ENCODE assay signal across 2 cellular contexts in the genomic region with DNA sequence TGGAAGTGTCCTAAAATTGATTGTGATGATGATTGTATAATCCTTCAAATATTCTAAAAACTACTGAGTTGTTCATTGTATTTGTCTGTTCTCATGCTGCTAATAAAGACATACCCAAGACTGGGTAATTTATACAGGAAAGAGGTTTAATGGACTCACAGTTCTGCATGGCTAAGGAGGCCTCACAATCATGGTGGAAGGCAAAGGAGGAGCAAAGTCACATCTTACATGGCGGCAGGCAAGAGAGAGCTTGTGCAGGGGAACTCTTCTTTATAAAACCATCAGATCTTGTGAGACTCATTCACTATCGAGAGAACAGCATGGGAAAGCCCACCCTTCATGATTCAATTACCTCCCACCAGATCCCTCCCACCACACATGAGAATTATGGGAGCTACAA. TPM values are rescaled to one million over a fixed set of nuclear protein-coding genes. Genes with fewer than 3 reads are reported as not detected.
"Had no signal": no experiment of that assay in that cellular context is flagged by ENCODE, and none has a peak within 500 bp of the region (broad histone marks: within the 10 kb centered on the region; RNA-seq: fewer than 3 reads in every experiment).

No MANE protein-coding gene starts in this region.

RNA-seq across cellular contexts. Expression of a gene that starts 27.2 kb away (rescaled TPM):
- total RNA-seq: MCF 10A, NCI-H460 had no signal
